Comparison of ENCODE assay signal across 9 cellular contexts in genomic region chr11:111586305-111586915, GRCh38. TPM values are rescaled to one million over a fixed set of nuclear protein-coding genes. Genes with fewer than 3 reads are reported as not detected.
DNase-seq lines count a peak whose midpoint lies in the region; ATAC-seq and TF ChIP-seq lines count a peak whose summit lies in the region.
"Had no signal": no experiment of that assay in that cellular context is flagged by ENCODE, and none has a peak within 500 bp of the region (broad histone marks: within the 10 kb centered on the region; RNA-seq: fewer than 3 reads in every experiment).

No MANE protein-coding gene starts in this region.

- H3K79me2 ChIP-seq in HCT116 (ENCODE audit: insufficient read depth, low read length) = no peaks in the 10 kb centered on the region

- peak; percentile 87 for TF ChIP-seq RAD21 in HCT116 (IDR thresholded peaks at IDR 0.05; ENCODE audit: low read depth)

- CTCF ChIA-PET in Calu3 (lab: Charles Lee) (interaction anchor here (0.5 to 0.9 kb wide), 3 partner anchors 179 to 191 kb away, joined by 3 to 6 read pairs (median 4); partner anchors contain the start of gene PPP2R1B), HCT116 (lab: Charles Lee) (interaction anchor here (0.6 to 4.0 kb wide), 11 partner anchors 11 to 694 kb away, joined by 3 to 31 read pairs (median 4); partner anchors contain the start of gene PPP2R1B)

- H3K36me3 ChIP-seq in HCT116 (ENCODE audit: control insufficient read depth in 1 of 2, insufficient read depth in 2 of 2, low read length in 2 of 2) (no peaks in the 10 kb centered on the region), heart left ventricle (no peaks in the 10 kb centered on the region)

- H3K9me3 ChIP-seq in HCT116 (ENCODE audit: control insufficient read depth in 1 of 2, insufficient read depth in 1 of 2, low read depth in 1 of 2, low read length in 2 of 2) (no peaks in the 10 kb centered on the region), heart left ventricle (peaks cover 0 to 6% (median 0%) of the 10 kb centered on the region in 12 donors)

- H3K27ac Mint-ChIP-seq in Calu3 (ENCODE audit: unreplicated experiment) = no peak overlapping the region

- no peaks in the 10 kb centered on the region for H3K9me3 Mint-ChIP-seq in Calu3 (ENCODE audit: low read depth, unreplicated experiment)

- no peak for TF ChIP-seq POLR2A in HCT116 (IDR thresholded peaks at IDR 0.05; ENCODE audit: borderline replicate concordance, extremely low read depth, insufficient read depth, insufficient read length)
- TF ChIP-seq POLR2A in heart left ventricle (IDR thresholded peaks at IDR 0.05) = no peak

- H3K27me3 Mint-ChIP-seq in Calu3 (ENCODE audit: unreplicated experiment) = no peaks in the 10 kb centered on the region

- RAD21 ChIA-PET in HCT116 (lab: Charles Lee; ENCODE audit: low non-redundant PET in 1 of 2, low total read pairs in 2 of 2, uncharacterized antibody in 2 of 2, unreplicated experiment in 2 of 2) = interaction anchor here in 1 of 2 experiments (0.9 to 1.1 kb wide), 2 partner anchors 191 to 255 kb away, joined by 3 to 4 read pairs; no protein-coding TSS in a partner anchor

- H3K27me3 ChIP-seq in HCT116 (ENCODE audit: insufficient read depth, low read length) (no peaks in the 10 kb centered on the region), heart left ventricle (no peaks in the 10 kb centered on the region)

- TF ChIP-seq CTCF in Calu3 (IDR thresholded peaks at IDR 0.05; ENCODE audit: unreplicated experiment) = peak; percentile 47
- peak; percentile 58 to 82 (median 72); a peak in 5 of 6 replicates for TF ChIP-seq CTCF in HCT116 (IDR thresholded peaks at IDR 0.05 in 2 of 3, conservative IDR thresholded peaks at IDR 0.05 in 1 of 3; ENCODE audit: borderline replicate concordance in 1 of 3, insufficient read depth in 1 of 3, low read depth in 2 of 3, low read length in 2 of 3)
- peak; percentile 27 to 71 (median 56) for TF ChIP-seq CTCF in heart left ventricle (IDR thresholded peaks at IDR 0.05)

- H3K4me2 ChIP-seq in HCT116 (ENCODE audit: low read length) = no peak overlapping the region

- DNase-seq in Calu3 (peak; percentile 43), HCT116 (ENCODE audit: low read depth, low spot score) (peak; percentile 55), NCI-H526 treated with DMSO at 0.1 percent for 48 hours (lab: John Stamatoyannopoulos, UW) (peak; percentile 78), heart left ventricle (no peak), DMS79 treated with DMSO at 0.1 percent for 48 hours (lab: John Stamatoyannopoulos, UW) (no peak)
- peak; percentile 27 for DNase-seq in activated naive CD4-positive, alpha-beta T cell treated with Interleukin-2 at 50 U/mL for 16 hours
- peak; percentile 57 for DNase-seq in stimulated activated CD4-positive, alpha-beta T cell treated with anti-CD3 and anti-CD28 coated beads, Interleukin-4, amount 100 ng/mL, for 24 hours

- no peaks in the 10 kb centered on the region for H3K9me2 ChIP-seq in HCT116 (ENCODE audit: insufficient read depth)

- WGBS in heart left ventricle, 4 donors = 5 to 17% (median 12%) methylated on average over 1 of the region's 1 CpG

- peak overlapping the region; percentile 55 for H2AFZ ChIP-seq in HCT116 (ENCODE audit: low read depth, low read length, poor library complexity, severe bottlenecking)

- no peak overlapping the region for H3K27ac ChIP-seq in HCT116 (ENCODE audit: low read depth, low read length)
- no peak overlapping the region for H3K27ac ChIP-seq in heart left ventricle
- H3K27ac ChIP-seq: skin epidermis had no signal

- no peak overlapping the region for H3K9ac ChIP-seq in HCT116 (ENCODE audit: low read length)

- no peaks in the 10 kb centered on the region for H4K20me1 ChIP-seq in HCT116 (ENCODE audit: insufficient read depth)

- intact Hi-C loops in Calu3 (cut with micrococcal nuclease; ENCODE audit: unreplicated experiment) (loop anchor here (2.0 to 5.0 kb wide), 2 partner anchors 191 to 254 kb away; no protein-coding TSS in a partner anchor), HCT116 (cut with micrococcal nuclease) (loop anchor here (1.0 to 10.0 kb wide), 4 partner anchors 132 to 408 kb away; no protein-coding TSS in a partner anchor), heart left ventricle (cut with DNase I) (loop anchor here in 8 of 10 donors (1.0 to 5.0 kb wide), 3 partner anchors 191 to 256 kb away; no protein-coding TSS in a partner anchor)

- POLR2A ChIA-PET in HCT116 (lab: Charles Lee) = no interaction called here

- ATAC-seq in HCT116 (peak; percentile 81), heart left ventricle (peak in 3 of 4 donors; percentile 42 to 62 (median 49)), HG02763 (IDR thresholded peaks at IDR 0.05; ENCODE audit: unreplicated experiment) (no peak)

- H3K36me3 Mint-ChIP-seq in Calu3 (ENCODE audit: insufficient read depth, unreplicated experiment) = no peaks in the 10 kb centered on the region

- H3K4me1 Mint-ChIP-seq in Calu3 (ENCODE audit: low read depth, unreplicated experiment) = peaks cover 10% of the 10 kb centered on the region

- BruUV-seq in Calu3 (replicated peaks; lab: Mats Ljungman, UMichigan) = no TSS peak
- BruUV-seq in HCT116 (replicated peaks; lab: Mats Ljungman, UMichigan) = no TSS peak

- H3K4me1 ChIP-seq in HCT116 (ENCODE audit: control insufficient read depth in 1 of 2, insufficient read depth in 2 of 2, low read length in 2 of 2) = no peaks in the 10 kb centered on the region
- peaks cover 0 to 5% (median 0%) of the 10 kb centered on the region in 12 donors for H3K4me1 ChIP-seq in heart left ventricle

- H3K4me3 ChIP-seq in HCT116 (replicated peaks in 1 of 2; ENCODE audit: low read depth in 1 of 2, low read length in 2 of 2) (no peak overlapping the region), heart left ventricle (no peak overlapping the region)
- H3K4me3 ChIP-seq: skin epidermis had no signal

- no peak overlapping the region for H3K4me3 Mint-ChIP-seq in Calu3 (ENCODE audit: low read depth, unreplicated experiment)

TF ChIP-seq in HCT116, 20 proteins besides CTCF, POLR2A, EP300 and RAD21 (continues in another document):
- no peak for TF ChIP-seq YY1 (IDR thresholded peaks at IDR 0.05; ENCODE audit: extremely low read depth, insufficient replicate concordance, low read depth, low read length)
- no peak for TF ChIP-seq SRF (IDR thresholded peaks at IDR 0.05; ENCODE audit: low read depth)
- no peak for TF ChIP-seq CEBPB (IDR thresholded peaks at IDR 0.05; ENCODE audit: low read depth)
- TF ChIP-seq SIN3A (IDR thresholded peaks at IDR 0.05; ENCODE audit: low read depth) = no peak
- no peak for TF ChIP-seq TCF7L2 (IDR thresholded peaks at IDR 0.05; ENCODE audit: borderline replicate concordance, extremely low read depth, insufficient read depth, insufficient read length)
- TF ChIP-seq ZNF274 (IDR thresholded peaks at IDR 0.05; ENCODE audit: low read depth, low read length) = no peak
- TF ChIP-seq, protein P1, sequence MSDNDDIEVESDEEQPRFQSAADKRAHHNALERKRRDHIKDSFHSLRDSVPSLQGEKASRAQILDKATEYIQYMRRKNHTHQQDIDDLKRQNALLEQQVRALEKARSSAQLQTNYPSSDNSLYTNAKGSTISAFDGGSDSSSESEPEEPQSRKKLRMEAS (IDR thresholded peaks at IDR 0.05) = no peak
- TF ChIP-seq POLR2AphosphoS5 (IDR thresholded peaks at IDR 0.05; ENCODE audit: low read depth, low read length) = no peak
- no peak for TF ChIP-seq CBX3 (IDR thresholded peaks at IDR 0.05; ENCODE audit: low read depth)
- no peak for TF ChIP-seq REST (IDR thresholded peaks at IDR 0.05; ENCODE audit: low read depth)
- TF ChIP-seq, protein P2, sequence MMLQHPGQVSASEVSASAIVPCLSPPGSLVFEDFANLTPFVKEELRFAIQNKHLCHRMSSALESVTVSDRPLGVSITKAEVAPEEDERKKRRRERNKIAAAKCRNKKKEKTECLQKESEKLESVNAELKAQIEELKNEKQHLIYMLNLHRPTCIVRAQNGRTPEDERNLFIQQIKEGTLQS (IDR thresholded peaks at IDR 0.05) = no peak
- TF ChIP-seq EZH2phosphoT487 (IDR thresholded peaks at IDR 0.05; ENCODE audit: borderline replicate concordance) = no peak
- TF ChIP-seq EZH2 (IDR thresholded peaks at IDR 0.05) = no peak

RNA-seq across cellular contexts. Expression of gene SIK2, which starts 15.8 kb away (rescaled TPM):
- 10.3 and 13.9 TPM in 2 replicates for total RNA-seq in Calu3 (2022)
- 13.0 TPM for total RNA-seq in HCT116 (2021; ENCODE audit: unreplicated experiment)
- 7.4 and 8.7 TPM in 2 replicates for polyA plus RNA-seq in HCT116 (2012)
- 10 to 100 TPM; 15.9 to 45.8 (median 27.7) TPM for total RNA-seq in heart left ventricle
- 10 to 100 TPM in 1 of 2 donors, 1 to 10 TPM in 1; 4.1 to 23.1 TPM for polyA plus RNA-seq in heart left ventricle

RNA-seq across cellular contexts. Expression of gene LAYN, which starts 45.9 kb away (rescaled TPM):
- total RNA-seq in Calu3 (2022) = 0.32 and 0.47 TPM in 2 replicates
- total RNA-seq in HCT116 (2021; ENCODE audit: unreplicated experiment) = not detected
- polyA plus RNA-seq in HCT116 (2012) = not detected in 2 replicates
- 1 to 10 TPM; 2.1 to 6.9 (median 2.8) TPM for total RNA-seq in heart left ventricle
- 1 to 10 TPM; 1.2 to 4.4 TPM for polyA plus RNA-seq in heart left ventricle

Comparison
In these comparisons a context has a peak if more than half of its experiments do, and no peak if none do; other contexts are left out.
1. DNase-seq: peak in Calu3 (single experiment), HCT116 (single experiment), NCI-H526 treated with DMSO at 0.1 percent for 48 hours (single experiment), activated naive CD4-positive, alpha-beta T cell treated with Interleukin-2 at 50 U/mL for 16 hours (single experiment) and stimulated activated CD4-positive, alpha-beta T cell treated with anti-CD3 and anti-CD28 coated beads, Interleukin-4, amount 100 ng/mL, for 24 hours (single experiment); none in heart left ventricle (0 of 5) and DMS79 treated with DMSO at 0.1 percent for 48 hours (single experiment).
2. Peak in every context shown above with its lines, with median percentiles within 50 percentile points of each other: CTCF ChIP-seq.